In genomic region chr12:10366875-10367274, GRCh38 we compare ENCODE assay signal across 9 cellular contexts. TPM values are rescaled to one million over a fixed set of nuclear protein-coding genes. Genes with fewer than 3 reads are reported as not detected.
DNase-seq lines count a peak whose midpoint lies in the region; ATAC-seq and TF ChIP-seq lines count a peak whose summit lies in the region.
"Had no signal": no experiment of that assay in that cellular context is flagged by ENCODE, and none has a peak within 500 bp of the region (broad histone marks: within the 10 kb centered on the region; RNA-seq: fewer than 3 reads in every experiment).

No MANE protein-coding gene starts in this region.

- peak overlapping the region; percentile 26 to 99 for H3K27ac ChIP-seq in left lung

- H3K27me3 ChIP-seq in left lung (no peaks in the 10 kb centered on the region), MG63 (no peaks in the 10 kb centered on the region)

- in situ Hi-C loops in KBM-7 (cut with MboI; ENCODE audit: low pct_unique_long_range_greater_than_20kb, low sequenced_read_pairs), result no loop called here

- H3K36me3 ChIP-seq in left lung (no peaks in the 10 kb centered on the region), MG63 (no peaks in the 10 kb centered on the region)

- intact Hi-C loops in left lung (cut with DNase I), result no loop called here

- peak; percentile 10 for ATAC-seq in left lung
- ATAC-seq: right cardiac atrium had no signal

- DNase-seq in AG09319 (ENCODE audit: extremely low read depth, low read depth), result no peak
- peak; percentile 60 for DNase-seq in KBM-7
- no peak for DNase-seq in left lung
- no peak for DNase-seq in MG63
- no peak for DNase-seq in stimulated activated CD4-positive, alpha-beta T cell treated with anti-CD3 and anti-CD28 coated beads, Interleukin-4, amount 100 ng/mL, for 24 hours
- DNase-seq in NK-92 (lab: John Stamatoyannopoulos, UW; ENCODE audit: unreplicated experiment), result no peak
- DNase-seq in NCI-H69 (lab: John Stamatoyannopoulos, UW), result no peak
- DNase-seq: right cardiac atrium had no signal

- H3K9me3 ChIP-seq in left lung (peaks cover 0 to 5% of the 10 kb centered on the region in 2 donors), MG63 (0 out of 2 replicates have a peak, but pooled peaks cover 2% of the 10 kb centered on the region)

- H3K4me1 ChIP-seq in left lung, result peaks cover 17 to 38% of the 10 kb centered on the region in 2 donors

- no peak overlapping the region for H3K4me3 ChIP-seq in WI38 (ENCODE audit: low read depth, low read length)
- H3K4me3 ChIP-seq in left lung, result no peak overlapping the region
- H3K4me3 ChIP-seq in MG63, result no peak overlapping the region

- TF ChIP-seq CTCF in AG09319 (IDR thresholded peaks at IDR 0.05; ENCODE audit: low read depth, low read length), result peak; percentile 31
- peak; percentile 15; the same call in 1 of the 2 replicates for TF ChIP-seq CTCF in WI38 (IDR thresholded peaks at IDR 0.05; ENCODE audit: low read depth, low read length)
- no peak for TF ChIP-seq CTCF in left lung (IDR thresholded peaks at IDR 0.05)

RNA-seq across cellular contexts. Expression of gene KLRK1, which starts 23.0 kb away (rescaled TPM):
- 1 to 10 TPM; 2.6 to 4.9 TPM for total RNA-seq in left lung
- total RNA-seq in MG63 (2014; rRNA removed; shearing (Covaris generic); ENCODE audit: low replicate concordance), result not detected in 2 replicates

RNA-seq across cellular contexts. Expression of gene KLRC4, which starts 42.7 kb away (rescaled TPM):
- 1 to 10 TPM in 1 of 2 donors, under 1 TPM in 1; 0.38 to 1.3 TPM for total RNA-seq in left lung
- not detected in 2 replicates for total RNA-seq in MG63 (2014; rRNA removed; shearing (Covaris generic); ENCODE audit: low replicate concordance)
- total RNA-seq: right cardiac atrium had no signal

RNA-seq across cellular contexts. Expression of gene KLRC3, which starts 53.5 kb away (rescaled TPM):
- total RNA-seq in left lung, result not detected
- not detected in 2 replicates for total RNA-seq in MG63 (2014; rRNA removed; shearing (Covaris generic); ENCODE audit: low replicate concordance)
- total RNA-seq: right cardiac atrium had no signal

RNA-seq across cellular contexts. Expression of gene KLRD1, which starts 59.2 kb away (rescaled TPM):
- 1 to 10 TPM; 4.6 to 9.0 TPM for total RNA-seq in left lung
- total RNA-seq in MG63 (2014; rRNA removed; shearing (Covaris generic); ENCODE audit: low replicate concordance), result not detected in 2 replicates

Comparison
In these comparisons a context has a peak if more than half of its experiments do, and no peak if none do; other contexts are left out.
1. CTCF ChIP-seq: peak in AG09319 (single experiment) and WI38 (single experiment); none in left lung (0 of 2).